1 cellular context compared by ENCODE assay signal in genomic region chr17:60729854-60730253, GRCh38.
TF ChIP-seq lines count a peak whose summit lies in the region.

No MANE protein-coding gene starts in this region.

TF ChIP-seq in HepG2, 621 proteins besides CTCF, POLR2A, EP300 and RAD21 (continued from another document and continues in another):
- TF ChIP-seq NR2C2 (CRISPR knock-in tag; IDR thresholded peaks at IDR 0.05; ENCODE audit: borderline replicate concordance) (peak; percentile 86), IKZF5 (CRISPR knock-in tag; IDR thresholded peaks at IDR 0.05) (no peak), ZNF543 (CRISPR knock-in tag; IDR thresholded peaks at IDR 0.05) (no peak), ZNF10 (CRISPR knock-in tag; IDR thresholded peaks at IDR 0.05; ENCODE audit: borderline replicate concordance, low read depth) (no peak), NCOA2 (CRISPR knock-in tag; IDR thresholded peaks at IDR 0.05) (peak; percentile 82), ZNF879 (CRISPR knock-in tag; IDR thresholded peaks at IDR 0.05) (0 out of 2 replicates have a peak, but pooled peaks have one; percentile 29), ZBTB34 (CRISPR knock-in tag; IDR thresholded peaks at IDR 0.05) (peak; percentile 22; the same call in 1 of the 2 replicates), PCBP2 (optimal IDR thresholded peaks at IDR 0.05; ENCODE audit: low read depth, low read length, poor library complexity, severe bottlenecking) (no peak), CEBPB (IDR thresholded peaks at IDR 0.05; ENCODE audit: borderline replicate concordance, low read depth, low read length) (peak; percentile 91), ZNF687 (CRISPR knock-in tag; IDR thresholded peaks at IDR 0.05) (no peak), ZC3H4 (CRISPR knock-in tag; IDR thresholded peaks at IDR 0.05; ENCODE audit: borderline replicate concordance) (no peak), RARA (CRISPR knock-in tag; IDR thresholded peaks at IDR 0.05) (peak; percentile 65), NR2F1 (CRISPR knock-in tag; IDR thresholded peaks at IDR 0.05) (peak; percentile 52 to 75; a peak in 3 of 4 replicates), ZNF260 (CRISPR knock-in tag; IDR thresholded peaks at IDR 0.05; ENCODE audit: borderline replicate concordance, low read depth) (no peak), HMGXB4 (CRISPR knock-in tag; IDR thresholded peaks at IDR 0.05; ENCODE audit: borderline replicate concordance in 1 of 2, low read depth in 1 of 2) (peak in 1 of 2 experiments; percentile 62; a peak in 1 of 4 replicates), ZBTB4 (CRISPR knock-in tag; IDR thresholded peaks at IDR 0.05; ENCODE audit: borderline replicate concordance) (no peak), ZMYM4 (CRISPR knock-in tag; IDR thresholded peaks at IDR 0.05) (peak; percentile 71; the same call in 1 of the 2 replicates), TARDBP (CRISPR knock-in tag; IDR thresholded peaks at IDR 0.05) (peak; percentile 58; the same call in 1 of the 2 replicates), KMT2A (CRISPR knock-in tag; IDR thresholded peaks at IDR 0.05) (peak; percentile 52; the same call in 1 of the 2 replicates), ZNF674 (CRISPR knock-in tag; IDR thresholded peaks at IDR 0.05; ENCODE audit: low read depth) (no peak), HNF4A (CRISPR knock-in tag; IDR thresholded peaks at IDR 0.05) (peak; percentile 69), STAG1 (CRISPR knock-in tag; IDR thresholded peaks at IDR 0.05) (no peak), ZNF691 (CRISPR knock-in tag; IDR thresholded peaks at IDR 0.05; ENCODE audit: borderline replicate concordance, low read depth) (no peak), BCL6 (CRISPR knock-in tag; IDR thresholded peaks at IDR 0.05) (peak; percentile 71), ZNF350 (CRISPR knock-in tag; IDR thresholded peaks at IDR 0.05; ENCODE audit: borderline replicate concordance, low read depth) (no peak), ZNF570 (CRISPR knock-in tag; IDR thresholded peaks at IDR 0.05; ENCODE audit: borderline replicate concordance) (no peak), ZNF574 (CRISPR knock-in tag; IDR thresholded peaks at IDR 0.05) (no peak), SOX5 (CRISPR knock-in tag; IDR thresholded peaks at IDR 0.05; ENCODE audit: borderline replicate concordance) (peak; percentile 76), TBX3 (IDR thresholded peaks at IDR 0.05; ENCODE audit: borderline replicate concordance) (peak; percentile 93), ZNF547 (CRISPR knock-in tag; IDR thresholded peaks at IDR 0.05) (0 out of 2 replicates have a peak, but pooled peaks have one; percentile 59), ZNF784 (CRISPR knock-in tag; IDR thresholded peaks at IDR 0.05; ENCODE audit: borderline replicate concordance) (0 out of 2 replicates have a peak, but pooled peaks have one; percentile 64), RXRA (CRISPR knock-in tag; IDR thresholded peaks at IDR 0.05) (no peak; the same call in 1 of the 2 replicates), ZMYM3 (CRISPR knock-in tag; IDR thresholded peaks at IDR 0.05) (peak; percentile 58; the same call in 1 of the 2 replicates), HNF4G (IDR thresholded peaks at IDR 0.05; ENCODE audit: borderline replicate concordance, low read depth, low read length) (peak; percentile 53; the same call in 1 of the 2 replicates), HNF4G (CRISPR knock-in tag; IDR thresholded peaks at IDR 0.05; ENCODE audit: borderline replicate concordance, low read depth) (no peak), ASH2L (IDR thresholded peaks at IDR 0.05; ENCODE audit: insufficient read length, low read depth, low read length) (no peak), SMAD3 (CRISPR knock-in tag; IDR thresholded peaks at IDR 0.05) (peak; percentile 57; the same call in 1 of the 2 replicates), ZNF672 (CRISPR knock-in tag; IDR thresholded peaks at IDR 0.05) (no peak), ZBTB7B (CRISPR knock-in tag; IDR thresholded peaks at IDR 0.05) (peak; percentile 37; the same call in 1 of the 2 replicates), SALL1 (CRISPR knock-in tag; IDR thresholded peaks at IDR 0.05) (peak; percentile 60; the same call in 1 of the 2 replicates), ATF7 (IDR thresholded peaks at IDR 0.05) (peak; percentile 59), ATF7 (CRISPR knock-in tag; IDR thresholded peaks at IDR 0.05) (no peak), ZBTB7A (CRISPR knock-in tag; IDR thresholded peaks at IDR 0.05) (no peak), BATF2 (CRISPR knock-in tag; IDR thresholded peaks at IDR 0.05) (no peak), ZNF18 (CRISPR knock-in tag; IDR thresholded peaks at IDR 0.05; ENCODE audit: insufficient replicate concordance) (no peak), PHF21A (CRISPR knock-in tag; IDR thresholded peaks at IDR 0.05) (peak; percentile 71; the same call in 1 of the 2 replicates), ZNF263 (CRISPR knock-in tag; IDR thresholded peaks at IDR 0.05) (no peak)
